Comparison of ENCODE assay signal across 8 cellular contexts in genomic region chr6:42547407-42548329, GRCh38. TPM values are rescaled to one million over a fixed set of nuclear protein-coding genes. Genes with fewer than 3 reads are reported as not detected.
DNase-seq lines count a peak whose midpoint lies in the region; ATAC-seq and TF ChIP-seq lines count a peak whose summit lies in the region.

No MANE protein-coding gene starts in this region.

- no peaks in the 10 kb centered on the region for H3F3A ChIP-seq in PC-9 (ENCODE audit: insufficient read depth, low read depth)

- peak overlapping the region; percentile 71 for H3K4me3 Mint-ChIP-seq in activated T-helper 1 cell treated with anti-CD3 and anti-CD28 coated beads, Interleukin-12 subunit alpha, Interleukin-12 subunit beta, Interleukin-2, Interleukin-4 antibody, amounts not matched to agents 30 ng/mL and 10 ng/mL and 1 ng/mL, durations not matched to agents 14 hours and 24 hours and 36 hours
- H3K4me3 Mint-ChIP-seq in naive thymus-derived CD4-positive, alpha-beta T cell, result peak overlapping the region; percentile 23 to 78 (median 68)

- peaks cover 13% of the 10 kb centered on the region for H3K4me1 Mint-ChIP-seq in activated T-helper 1 cell treated with anti-CD3 and anti-CD28 coated beads, Interleukin-12 subunit alpha, Interleukin-12 subunit beta, Interleukin-2, Interleukin-4 antibody, amounts not matched to agents 30 ng/mL and 10 ng/mL and 1 ng/mL, durations not matched to agents 14 hours and 24 hours and 36 hours (ENCODE audit: low read depth)
- H3K4me1 Mint-ChIP-seq in naive thymus-derived CD4-positive, alpha-beta T cell, result peaks cover 5 to 14% (median 12%) of the 10 kb centered on the region in 7 donors

- intact Hi-C loops in PC-9 (cut with micrococcal nuclease; ENCODE audit: unreplicated experiment), result loop anchor here (1.0 to 5.0 kb wide), 4 partner anchors 145 to 470 kb away; partner anchors contain the start of gene MRPS10
- intact Hi-C loops in activated T-helper 1 cell treated with anti-CD3 and anti-CD28 coated beads, Interleukin-12 subunit alpha, Interleukin-12 subunit beta, Interleukin-2, Interleukin-4 antibody, amounts not matched to agents 30 ng/mL and 10 ng/mL and 1 ng/mL, durations not matched to agents 14 hours and 24 hours and 36 hours (cut with micrococcal nuclease), result loop anchor here (1.0 to 5.0 kb wide), 7 partner anchors 96 to 470 kb away; partner anchors contain the start of genes MRPS10 and TRERF1
- intact Hi-C loops in naive thymus-derived CD4-positive, alpha-beta T cell (cut with micrococcal nuclease), result loop anchor here (1.0 to 10.0 kb wide), 14 partner anchors 16 to 767 kb away; partner anchors contain the start of genes MRPS10 (in 1 of the 2), PRICKLE4 (in 1 of the 2) and TRERF1 (in 1 of the 2)

- no peaks in the 10 kb centered on the region for H4K20me1 ChIP-seq in PC-9 (ENCODE audit: insufficient read depth)
- H4K20me1 ChIP-seq in fibroblast of lung (ENCODE audit: control insufficient read depth, extremely low read depth, insufficient read depth, low read length), result no peaks in the 10 kb centered on the region

- H3K4me2 ChIP-seq in PC-9, result peak overlapping the region; percentile 67
- H3K4me2 ChIP-seq in fibroblast of lung (ENCODE audit: extremely low read depth, insufficient read depth, low read length), result peak overlapping the region; percentile 90

- peak overlapping the region; percentile 29 for H3K27ac Mint-ChIP-seq in activated T-helper 1 cell treated with anti-CD3 and anti-CD28 coated beads, Interleukin-12 subunit alpha, Interleukin-12 subunit beta, Interleukin-2, Interleukin-4 antibody, amounts not matched to agents 30 ng/mL and 10 ng/mL and 1 ng/mL, durations not matched to agents 14 hours and 24 hours and 36 hours
- H3K27ac Mint-ChIP-seq in naive thymus-derived CD4-positive, alpha-beta T cell, result peak overlapping the region in 7 of 9 donors; percentile 42 to 74 (median 48)

- H2AFZ ChIP-seq in PC-9 (peak overlapping the region; percentile 76), fibroblast of lung (ENCODE audit: low read length) (peak overlapping the region; percentile 99)

- no peaks in the 10 kb centered on the region for H3K79me2 ChIP-seq in PC-9 (ENCODE audit: low read depth)
- H3K79me2 ChIP-seq in fibroblast of lung (ENCODE audit: control insufficient read depth, insufficient read depth, low read length), result no peaks in the 10 kb centered on the region

- H3K9me2 ChIP-seq in PC-9 (ENCODE audit: insufficient read depth), result no peaks in the 10 kb centered on the region; the same call in 1 of the 2 replicates

- TF ChIP-seq CTCF in PC-9 (conservative IDR thresholded peaks at IDR 0.05) (peak; percentile 96), fibroblast of lung (conservative IDR thresholded peaks at IDR 0.05 in 1 of 2, IDR thresholded peaks at IDR 0.05 in 1 of 2; ENCODE audit: low read depth in 1 of 2, low read length in 2 of 2) (peak; percentile 96)

- ATAC-seq in GM21423 (IDR thresholded peaks at IDR 0.05; ENCODE audit: unreplicated experiment), result peak; percentile 87
- peak; percentile 100 for ATAC-seq in naive thymus-derived CD4-positive, alpha-beta T cell

- peaks cover 18% of the 10 kb centered on the region for H3K27me3 Mint-ChIP-seq in activated T-helper 1 cell treated with anti-CD3 and anti-CD28 coated beads, Interleukin-12 subunit alpha, Interleukin-12 subunit beta, Interleukin-2, Interleukin-4 antibody, amounts not matched to agents 30 ng/mL and 10 ng/mL and 1 ng/mL, durations not matched to agents 14 hours and 24 hours and 36 hours (ENCODE audit: insufficient read depth)
- peaks cover 0 to 12% (median 9%) of the 10 kb centered on the region in 5 donors for H3K27me3 Mint-ChIP-seq in naive thymus-derived CD4-positive, alpha-beta T cell

- no peak overlapping the region for H3K9ac ChIP-seq in fibroblast of lung (ENCODE audit: insufficient read depth, low read length)

- H3K36me3 ChIP-seq in PC-9 (ENCODE audit: low read depth) (no peaks in the 10 kb centered on the region), fibroblast of lung (ENCODE audit: control insufficient read depth, insufficient read depth, low read length) (no peaks in the 10 kb centered on the region)
- no peaks in the 10 kb centered on the region for H3K36me3 ChIP-seq in naive thymus-derived CD4-positive, alpha-beta T cell (ENCODE audit: control insufficient read depth in 2 of 3, insufficient read depth in 3 of 3, low read length in 3 of 3)

- CTCF ChIA-PET in PC-9 (lab: Charles Lee), result interaction anchor here (0.6 to 1.9 kb wide), 19 partner anchors 10 to 380 kb away, joined by 3 to 14 read pairs (median 5); partner anchors contain the start of gene UBR2
- CTCF ChIA-PET in naive thymus-derived CD4-positive, alpha-beta T cell (lab: Charles Lee), result interaction anchor here (0.6 to 2.5 kb wide), 47 partner anchors 8 to 1037 kb away, joined by 3 to 49 read pairs (median 5); partner anchors contain the start of genes MRPS10, TOMM6 and UBR2

- H3K36me3 Mint-ChIP-seq in activated T-helper 1 cell treated with anti-CD3 and anti-CD28 coated beads, Interleukin-12 subunit alpha, Interleukin-12 subunit beta, Interleukin-2, Interleukin-4 antibody, amounts not matched to agents 30 ng/mL and 10 ng/mL and 1 ng/mL, durations not matched to agents 14 hours and 24 hours and 36 hours (ENCODE audit: low read depth), result no peaks in the 10 kb centered on the region
- H3K36me3 Mint-ChIP-seq in naive thymus-derived CD4-positive, alpha-beta T cell, result no peaks in the 10 kb centered on the region

- no peaks in the 10 kb centered on the region for H3K9me3 Mint-ChIP-seq in activated T-helper 1 cell treated with anti-CD3 and anti-CD28 coated beads, Interleukin-12 subunit alpha, Interleukin-12 subunit beta, Interleukin-2, Interleukin-4 antibody, amounts not matched to agents 30 ng/mL and 10 ng/mL and 1 ng/mL, durations not matched to agents 14 hours and 24 hours and 36 hours
- peaks cover 0 to 1% (median 0%) of the 10 kb centered on the region in 11 donors for H3K9me3 Mint-ChIP-seq in naive thymus-derived CD4-positive, alpha-beta T cell

- peak; percentile 59 for DNase-seq in COLO668 (lab: John Stamatoyannopoulos, UW; ENCODE audit: unreplicated experiment)
- peak; percentile 61 for DNase-seq in KG1 (lab: John Stamatoyannopoulos, UW)
- peak in 1 of 2 experiments; percentile 83 for DNase-seq in PC-9
- peak; percentile 82 for DNase-seq in activated T-helper 1 cell treated with anti-CD3 and anti-CD28 coated beads, Interleukin-12 subunit alpha, Interleukin-12 subunit beta, Interleukin-2, Interleukin-4 antibody, amounts not matched to agents 30 ng/mL and 10 ng/mL and 1 ng/mL, durations not matched to agents 14 hours and 24 hours and 36 hours (ENCODE audit: low spot score)
- DNase-seq in fibroblast of lung (ENCODE audit: low read depth in 2 of 2), result peak; percentile 73 to 80
- DNase-seq in naive thymus-derived CD4-positive, alpha-beta T cell, result peak; percentile 73 to 94 (median 86)
- DNase-seq in stimulated activated CD8-positive, alpha-beta memory T cell treated with anti-CD3 and anti-CD28 coated beads, Interleukin-7, amount 100 ng/mL, for 48 hours (ENCODE audit: extremely low read depth in 1 of 2, low read depth in 1 of 2), result peak; percentile 74 to 77

- H3K4me3 ChIP-seq in PC-9 (peak overlapping the region; percentile 51; the same call in 1 of the 2 replicates), fibroblast of lung (replicated peaks in 1 of 4; ENCODE audit: control extremely low read depth in 1 of 4, insufficient read depth in 1 of 4, low read depth in 3 of 4, low read length in 4 of 4) (peak overlapping the region; percentile 46 to 92 (median 60))
- H3K4me3 ChIP-seq in naive thymus-derived CD4-positive, alpha-beta T cell (ENCODE audit: low read length), result peak overlapping the region; percentile 52

- no peaks in the 10 kb centered on the region for H3K27me3 ChIP-seq in PC-9 (ENCODE audit: insufficient read depth, low read depth)
- H3K27me3 ChIP-seq in fibroblast of lung (ENCODE audit: control insufficient read depth, insufficient read depth, low read length), result no peaks in the 10 kb centered on the region
- no peaks in the 10 kb centered on the region for H3K27me3 ChIP-seq in naive thymus-derived CD4-positive, alpha-beta T cell (ENCODE audit: control insufficient read depth in 2 of 2, insufficient read depth in 2 of 2, low read length in 2 of 2)

- no peaks in the 10 kb centered on the region for H3K9me3 ChIP-seq in PC-9 (ENCODE audit: insufficient read depth, low read depth)
- no peaks in the 10 kb centered on the region for H3K9me3 ChIP-seq in fibroblast of lung (ENCODE audit: control insufficient read depth, insufficient read depth, low read depth, low read length)
- no peaks in the 10 kb centered on the region for H3K9me3 ChIP-seq in naive thymus-derived CD4-positive, alpha-beta T cell (ENCODE audit: control insufficient read depth in 2 of 3, low read length in 3 of 3)

- H3K4me1 ChIP-seq in PC-9 (replicated peaks; ENCODE audit: insufficient read depth) (no peaks in the 10 kb centered on the region), fibroblast of lung (ENCODE audit: control insufficient read depth, extremely low read depth, insufficient read depth, low read length) (no peaks in the 10 kb centered on the region)
- peaks cover 5 to 13% of the 10 kb centered on the region in 2 donors for H3K4me1 ChIP-seq in naive thymus-derived CD4-positive, alpha-beta T cell (ENCODE audit: control insufficient read depth in 2 of 2, insufficient read depth in 2 of 2, low read length in 2 of 2)

- POLR2A ChIA-PET in PC-9 (lab: Charles Lee; ENCODE audit: unreplicated experiment), result interaction anchor here (0.6 kb wide), 3 partner anchors 324 to 467 kb away, joined by 3 to 17 read pairs (median 5); no protein-coding TSS in a partner anchor
- POLR2A ChIA-PET in naive thymus-derived CD4-positive, alpha-beta T cell (lab: Charles Lee), result interaction anchor here (0.6 to 2.8 kb wide), 9 partner anchors 11 to 333 kb away, joined by 3 to 9 read pairs (median 4); partner anchors contain the start of gene UBR2

- no TSS peak for BruUV-seq in PC-9 (replicated peaks; lab: Mats Ljungman, UMichigan)

- H3K27ac ChIP-seq in PC-9 (no peak overlapping the region), fibroblast of lung (ENCODE audit: insufficient read depth, low read length) (peak overlapping the region; percentile 52)
- H3K27ac ChIP-seq in naive thymus-derived CD4-positive, alpha-beta T cell (ENCODE audit: low read depth, low read length), result peak overlapping the region; percentile 26

RNA-seq across cellular contexts. Expression of gene UBR2, which starts 16.2 kb away (rescaled TPM):
- total RNA-seq in PC-9 (2021), result 20.5 and 21.1 TPM in 2 replicates
- total RNA-seq in activated T-helper 1 cell treated with anti-CD3 and anti-CD28 coated beads, Interleukin-12 subunit alpha, Interleukin-12 subunit beta, Interleukin-2, Interleukin-4 antibody, amounts not matched to agents 30 ng/mL and 10 ng/mL and 1 ng/mL, durations not matched to agents 14 hours and 24 hours and 36 hours, result 26.8 and 28.1 TPM in 2 replicates
- total RNA-seq in fibroblast of lung, result 28.5 and 34.7 TPM in 2 replicates
- 14.4 and 17.9 TPM in 2 replicates for polyA plus RNA-seq in fibroblast of lung
- polyA plus RNA-seq in fibroblast of lung (2012), result 8.5 and 9.7 TPM in 2 replicates
- polyA minus RNA-seq in fibroblast of lung (ENCODE audit: low replicate concordance), result 4.0 TPM in 2 replicates
- 10 to 100 TPM; 35.6 to 45.5 (median 38.9) TPM for total RNA-seq in naive thymus-derived CD4-positive, alpha-beta T cell
- polyA plus RNA-seq in naive thymus-derived CD4-positive, alpha-beta T cell, result 10 to 100 TPM; 10.1 to 12.3 TPM
